ENCODE assay signal across 8 cellular contexts in the genomic region with DNA sequence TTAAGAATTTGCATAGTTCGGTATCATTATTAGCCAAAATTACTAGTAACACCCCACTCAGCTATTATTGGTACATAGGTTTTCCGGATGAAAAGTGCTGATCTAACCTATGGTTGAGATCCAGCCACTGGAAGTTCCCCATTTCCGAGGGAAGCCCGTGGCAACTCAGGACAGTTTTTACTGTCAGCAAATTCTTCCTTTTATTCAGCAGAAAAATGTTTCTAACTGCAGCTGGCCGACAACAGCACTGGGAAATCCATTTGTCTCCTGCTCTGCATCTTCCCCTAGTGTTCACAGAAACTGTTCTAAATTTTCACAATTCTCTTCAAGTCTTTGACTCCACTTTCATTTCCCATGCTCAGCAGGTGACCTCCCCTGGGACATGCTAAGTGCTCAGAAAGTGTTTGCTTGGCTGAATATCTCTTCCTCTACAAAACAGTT. TPM values are rescaled to one million over a fixed set of nuclear protein-coding genes. Genes with fewer than 3 reads are reported as not detected.
DNase-seq lines count a peak whose midpoint lies in the region; ATAC-seq and TF ChIP-seq lines count a peak whose summit lies in the region.

No MANE protein-coding gene starts in this region.

- H3K4me1 Mint-ChIP-seq in naive B cell, result peaks cover 31 to 35% (median 34%) of the 10 kb centered on the region in 3 donors
- peaks cover 40% of the 10 kb centered on the region for H3K4me1 Mint-ChIP-seq in activated CD4-positive, alpha-beta T cell treated with anti-CD3 and anti-CD28 coated beads, Interleukin-2, amount 10 ng/mL, durations not matched to agents 24 days and 14 days

- H3K4me3 ChIP-seq in HEK293 (ENCODE audit: low read depth, low read length) (no peak overlapping the region), MG63 (no peak overlapping the region)

- H3K27me3 ChIP-seq in MG63, result no peaks in the 10 kb centered on the region

- no peaks in the 10 kb centered on the region for H3K9me3 ChIP-seq in HEK293 (ENCODE audit: control insufficient read depth, insufficient read depth, low read depth, low read length)
- H3K9me3 ChIP-seq in MG63, result no peaks in the 10 kb centered on the region

- intact Hi-C loops in activated CD4-positive, alpha-beta T cell treated with anti-CD3 and anti-CD28 coated beads, Interleukin-2, amount 10 ng/mL, durations not matched to agents 24 days and 14 days (cut with micrococcal nuclease), result loop anchor here (2.0 kb wide), 1 partner anchor 22 kb away; no protein-coding TSS in a partner anchor

- peaks cover 22% of the 10 kb centered on the region for H3K4me1 ChIP-seq in HEK293 (ENCODE audit: control insufficient read depth, insufficient read depth, low read length)

- peak; percentile 18 for DNase-seq in KBM-7
- DNase-seq in naive B cell, result peak; percentile 83
- DNase-seq in activated CD4-positive, alpha-beta T cell treated with anti-CD3 and anti-CD28 coated beads, Interleukin-2, amount 10 ng/mL, durations not matched to agents 24 days and 14 days, result no peak
- no peak for DNase-seq in MG63
- DNase-seq in activated T-cell treated with anti-CD3 and anti-CD28 coated beads, Interleukin-2, amount 50 U/mL, for 48 hours, result no peak
- no peak for DNase-seq in NCI-H1105 treated with DMSO at 0.1 percent for 48 hours (lab: John Stamatoyannopoulos, UW)

- POLR2A ChIA-PET in HEK293 (lab: Yijun Ruan, JAX), result no interaction called here

- peaks cover 1 to 14% (median 3%) of the 10 kb centered on the region in 3 donors for H3K27me3 Mint-ChIP-seq in naive B cell
- H3K27me3 Mint-ChIP-seq in activated CD4-positive, alpha-beta T cell treated with anti-CD3 and anti-CD28 coated beads, Interleukin-2, amount 10 ng/mL, durations not matched to agents 24 days and 14 days, result peaks cover 6% of the 10 kb centered on the region

- H3K36me3 ChIP-seq in HEK293 (ENCODE audit: control insufficient read depth in 2 of 2, insufficient read depth in 1 of 2, low read length in 2 of 2), result no peaks in the 10 kb centered on the region
- no peaks in the 10 kb centered on the region for H3K36me3 ChIP-seq in MG63

- no peaks in the 10 kb centered on the region for H3K9me3 Mint-ChIP-seq in naive B cell
- H3K9me3 Mint-ChIP-seq in activated CD4-positive, alpha-beta T cell treated with anti-CD3 and anti-CD28 coated beads, Interleukin-2, amount 10 ng/mL, durations not matched to agents 24 days and 14 days, result peaks cover 4% of the 10 kb centered on the region

- TF ChIP-seq CTCF in HEK293 (tag by site-specific recombination; IDR thresholded peaks at IDR 0.05), result no peak

- no peaks in the 10 kb centered on the region for H3K36me3 Mint-ChIP-seq in naive B cell
- H3K36me3 Mint-ChIP-seq in activated CD4-positive, alpha-beta T cell treated with anti-CD3 and anti-CD28 coated beads, Interleukin-2, amount 10 ng/mL, durations not matched to agents 24 days and 14 days (ENCODE audit: low read depth), result no peaks in the 10 kb centered on the region

- H3K27ac Mint-ChIP-seq in naive B cell, result peak overlapping the region; percentile 9 to 94 (median 86)
- no peak overlapping the region for H3K27ac Mint-ChIP-seq in activated CD4-positive, alpha-beta T cell treated with anti-CD3 and anti-CD28 coated beads, Interleukin-2, amount 10 ng/mL, durations not matched to agents 24 days and 14 days

- H3K4me3 Mint-ChIP-seq in naive B cell, result peak overlapping the region; percentile 42 to 85 (median 64)
- H3K4me3 Mint-ChIP-seq in activated CD4-positive, alpha-beta T cell treated with anti-CD3 and anti-CD28 coated beads, Interleukin-2, amount 10 ng/mL, durations not matched to agents 24 days and 14 days, result no peak overlapping the region

- ATAC-seq in GM18909 (IDR thresholded peaks at IDR 0.05; ENCODE audit: poor library complexity, unreplicated experiment) (peak; percentile 82), naive B cell (ENCODE audit: low read depth in 2 of 2) (peak; percentile 99 to 100)

- peak overlapping the region; percentile 63 for H3K27ac ChIP-seq in HEK293 (ENCODE audit: extremely low read depth, low read depth, low read length)

- CTCF ChIA-PET in HEK293 (lab: Yijun Ruan, JAX), result interaction anchor here (1.0 to 1.3 kb wide), 2 partner anchors 10 to 77 kb away, joined by 3 read pairs; no protein-coding TSS in a partner anchor

- in situ Hi-C loops in KBM-7 (cut with MboI; ENCODE audit: low pct_unique_long_range_greater_than_20kb, low sequenced_read_pairs), result no loop called here

TF ChIP-seq in HEK293, 187 proteins besides CTCF, POLR2A, EP300 and RAD21 (continues in another document):
- TF ChIP-seq ZNF529 (tag by site-specific recombination; IDR thresholded peaks at IDR 0.05; ENCODE audit: insufficient replicate concordance) (no peak), ZFP37 (tag by site-specific recombination; IDR thresholded peaks at IDR 0.05) (no peak), ZNF624 (tag by site-specific recombination; IDR thresholded peaks at IDR 0.05) (no peak), ZNF184 (tag by site-specific recombination; IDR thresholded peaks at IDR 0.05) (no peak), ZNF391 (tag by site-specific recombination; IDR thresholded peaks at IDR 0.05; ENCODE audit: borderline replicate concordance, low read depth) (no peak), ZNF426 (tag by site-specific recombination; IDR thresholded peaks at IDR 0.05) (no peak), ZNF416 (tag by site-specific recombination; IDR thresholded peaks at IDR 0.05) (no peak), ZNF707 (tag by site-specific recombination; IDR thresholded peaks at IDR 0.05) (no peak), ZNF677 (tag by site-specific recombination; IDR thresholded peaks at IDR 0.05) (no peak)
- TF ChIP-seq, protein P1, sequence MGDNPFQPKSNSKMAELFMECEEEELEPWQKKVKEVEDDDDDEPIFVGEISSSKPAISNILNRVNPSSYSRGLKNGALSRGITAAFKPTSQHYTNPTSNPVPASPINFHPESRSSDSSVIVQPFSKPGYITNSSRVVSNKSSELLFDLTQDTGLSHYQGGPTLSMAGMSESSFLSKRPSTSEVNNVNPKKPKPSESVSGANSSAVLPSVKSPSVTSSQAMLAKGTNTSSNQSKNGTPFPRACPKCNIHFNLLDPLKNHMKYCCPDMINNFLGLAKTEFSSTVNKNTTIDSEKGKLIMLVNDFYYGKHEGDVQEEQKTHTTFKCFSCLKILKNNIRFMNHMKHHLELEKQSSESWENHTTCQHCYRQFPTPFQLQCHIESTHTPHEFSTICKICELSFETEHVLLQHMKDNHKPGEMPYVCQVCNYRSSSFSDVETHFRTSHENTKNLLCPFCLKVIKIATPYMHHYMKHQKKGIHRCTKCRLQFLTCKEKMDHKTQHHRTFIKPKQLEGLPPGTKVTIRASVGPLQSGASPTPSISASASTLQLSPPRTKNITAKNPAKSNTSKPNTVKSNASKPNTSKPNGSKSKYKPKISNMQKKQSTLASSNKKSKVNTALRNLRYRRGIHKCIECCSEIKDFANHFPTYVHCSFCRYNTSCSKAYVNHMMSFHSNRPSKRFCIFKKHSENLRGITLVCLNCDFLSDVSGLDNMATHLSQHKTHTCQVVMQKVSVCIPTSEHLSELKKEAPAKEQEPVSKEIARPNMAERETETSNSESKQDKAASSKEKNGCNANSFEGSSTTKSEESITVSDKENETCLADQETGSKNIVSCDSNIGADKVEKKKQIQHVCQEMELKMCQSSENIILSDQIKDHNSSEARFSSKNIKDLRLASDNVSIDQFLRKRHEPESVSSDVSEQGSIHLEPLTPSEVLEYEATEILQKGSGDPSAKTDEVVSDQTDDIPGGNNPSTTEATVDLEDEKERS (tag by site-specific recombination; IDR thresholded peaks at IDR 0.05), result no peak
- TF ChIP-seq, protein P2, sequence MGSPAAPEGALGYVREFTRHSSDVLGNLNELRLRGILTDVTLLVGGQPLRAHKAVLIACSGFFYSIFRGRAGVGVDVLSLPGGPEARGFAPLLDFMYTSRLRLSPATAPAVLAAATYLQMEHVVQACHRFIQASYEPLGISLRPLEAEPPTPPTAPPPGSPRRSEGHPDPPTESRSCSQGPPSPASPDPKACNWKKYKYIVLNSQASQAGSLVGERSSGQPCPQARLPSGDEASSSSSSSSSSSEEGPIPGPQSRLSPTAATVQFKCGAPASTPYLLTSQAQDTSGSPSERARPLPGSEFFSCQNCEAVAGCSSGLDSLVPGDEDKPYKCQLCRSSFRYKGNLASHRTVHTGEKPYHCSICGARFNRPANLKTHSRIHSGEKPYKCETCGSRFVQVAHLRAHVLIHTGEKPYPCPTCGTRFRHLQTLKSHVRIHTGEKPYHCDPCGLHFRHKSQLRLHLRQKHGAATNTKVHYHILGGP (tag by site-specific recombination; IDR thresholded peaks at IDR 0.05), result no peak
- TF ChIP-seq, protein P3, sequence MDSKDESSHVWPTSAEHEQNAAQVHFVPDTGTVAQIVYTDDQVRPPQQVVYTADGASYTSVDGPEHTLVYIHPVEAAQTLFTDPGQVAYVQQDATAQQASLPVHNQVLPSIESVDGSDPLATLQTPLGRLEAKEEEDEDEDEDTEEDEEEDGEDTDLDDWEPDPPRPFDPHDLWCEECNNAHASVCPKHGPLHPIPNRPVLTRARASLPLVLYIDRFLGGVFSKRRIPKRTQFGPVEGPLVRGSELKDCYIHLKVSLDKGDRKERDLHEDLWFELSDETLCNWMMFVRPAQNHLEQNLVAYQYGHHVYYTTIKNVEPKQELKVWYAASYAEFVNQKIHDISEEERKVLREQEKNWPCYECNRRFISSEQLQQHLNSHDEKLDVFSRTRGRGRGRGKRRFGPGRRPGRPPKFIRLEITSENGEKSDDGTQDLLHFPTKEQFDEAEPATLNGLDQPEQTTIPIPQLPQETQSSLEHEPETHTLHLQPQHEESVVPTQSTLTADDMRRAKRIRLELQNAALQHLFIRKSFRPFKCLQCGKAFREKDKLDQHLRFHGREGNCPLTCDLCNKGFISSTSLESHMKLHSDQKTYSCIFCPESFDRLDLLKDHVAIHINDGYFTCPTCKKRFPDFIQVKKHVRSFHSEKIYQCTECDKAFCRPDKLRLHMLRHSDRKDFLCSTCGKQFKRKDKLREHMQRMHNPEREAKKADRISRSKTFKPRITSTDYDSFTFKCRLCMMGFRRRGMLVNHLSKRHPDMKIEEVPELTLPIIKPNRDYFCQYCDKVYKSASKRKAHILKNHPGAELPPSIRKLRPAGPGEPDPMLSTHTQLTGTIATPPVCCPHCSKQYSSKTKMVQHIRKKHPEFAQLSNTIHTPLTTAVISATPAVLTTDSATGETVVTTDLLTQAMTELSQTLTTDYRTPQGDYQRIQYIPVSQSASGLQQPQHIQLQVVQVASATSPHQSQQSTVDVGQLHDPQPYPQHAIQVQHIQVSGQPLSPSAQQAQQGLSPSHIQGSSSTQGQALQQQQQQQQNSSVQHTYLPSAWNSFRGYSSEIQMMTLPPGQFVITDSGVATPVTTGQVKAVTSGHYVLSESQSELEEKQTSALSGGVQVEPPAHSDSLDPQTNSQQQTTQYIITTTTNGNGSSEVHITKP (tag by site-specific recombination; IDR thresholded peaks at IDR 0.05), result no peak

RNA-seq across cellular contexts. Expression of a gene that starts 15.6 kb away (rescaled TPM):
- polyA plus RNA-seq in naive B cell (ENCODE audit: low read depth in 6 of 6), result 10 to 100 TPM; 21.3 to 53.8 (median 32.0) TPM
- 21.7 and 23.4 TPM in 2 replicates for total RNA-seq in activated CD4-positive, alpha-beta T cell treated with anti-CD3 and anti-CD28 coated beads, Interleukin-2, amount 10 ng/mL, durations not matched to agents 24 days and 14 days
- 6.3 and 6.8 TPM in 2 replicates for total RNA-seq in MG63 (2014; rRNA removed; shearing (Covaris generic); ENCODE audit: low replicate concordance)

Comparison
In these comparisons a context has a peak if more than half of its experiments do, and no peak if none do; other contexts are left out.
1. DNase-seq: peak in KBM-7 (single experiment) and naive B cell (single experiment); none in activated CD4-positive, alpha-beta T cell treated with anti-CD3 and anti-CD28 coated beads, Interleukin-2, amount 10 ng/mL, durations not matched to agents 24 days and 14 days (single experiment), MG63 (single experiment), activated T-cell treated with anti-CD3 and anti-CD28 coated beads, Interleukin-2, amount 50 U/mL, for 48 hours (0 of 2) and NCI-H1105 treated with DMSO at 0.1 percent for 48 hours (single experiment).